ENCODE assay signal across 14 cellular contexts in the genomic region with DNA sequence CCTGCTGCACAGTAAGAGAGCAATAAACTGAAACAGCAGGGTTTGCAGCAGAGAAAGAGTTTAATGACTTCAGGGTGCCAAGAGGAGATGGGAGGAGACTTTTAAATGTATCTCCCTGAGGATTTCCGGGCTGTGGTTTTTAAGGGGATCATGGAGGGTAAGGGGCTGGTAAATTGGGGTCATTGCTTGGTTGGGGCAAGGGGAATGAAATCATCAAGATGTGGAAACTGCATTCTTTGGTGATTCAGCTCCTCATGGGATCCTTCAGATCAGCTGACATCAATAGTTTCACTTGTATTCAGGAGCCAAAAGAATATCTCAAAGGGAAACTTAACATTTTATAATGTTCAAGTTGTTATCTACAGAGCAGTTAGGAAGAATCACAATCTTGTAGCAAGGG.
DNase-seq lines count a peak whose midpoint lies in the region; ATAC-seq and TF ChIP-seq lines count a peak whose summit lies in the region.
"Had no signal": no experiment of that assay in that cellular context is flagged by ENCODE, and none has a peak within 500 bp of the region (broad histone marks: within the 10 kb centered on the region; RNA-seq: fewer than 3 reads in every experiment).

No MANE protein-coding gene starts in this region.

- POLR2A ChIA-PET in HCT116 (lab: Charles Lee), result no interaction called here

- H3K79me2 ChIP-seq in ACC112 (ENCODE audit: control insufficient read depth, insufficient read depth, low read length, unreplicated experiment), result no peaks in the 10 kb centered on the region
- no peaks in the 10 kb centered on the region for H3K79me2 ChIP-seq in HCT116 (ENCODE audit: insufficient read depth, low read length)

- H4K20me1 ChIP-seq in HCT116 (ENCODE audit: insufficient read depth), result no peaks in the 10 kb centered on the region

- H3K9me2 ChIP-seq in HCT116 (ENCODE audit: insufficient read depth), result no peaks in the 10 kb centered on the region

- ATAC-seq in HCT116, result no peak
- no peak for ATAC-seq in GM19467 (IDR thresholded peaks at IDR 0.05; ENCODE audit: unreplicated experiment)

- H3K27ac ChIP-seq in ACC112 (ENCODE audit: low read depth, low read length), result peak overlapping the region; percentile 41
- no peak overlapping the region for H3K27ac ChIP-seq in HCT116 (ENCODE audit: low read depth, low read length)
- H3K27ac ChIP-seq: C4-2B had no signal

- H3K36me3 ChIP-seq in ACC112 (ENCODE audit: insufficient read depth, low read length) (no peaks in the 10 kb centered on the region), HCT116 (ENCODE audit: control insufficient read depth in 1 of 2, insufficient read depth in 2 of 2, low read length in 2 of 2) (no peaks in the 10 kb centered on the region)
- H3K36me3 ChIP-seq: BE2C, HAP-1 had no signal

- H3K4me3 ChIP-seq in ACC112 (ENCODE audit: low read depth, low read length), result no peak overlapping the region
- H3K4me3 ChIP-seq in HCT116 (replicated peaks in 1 of 2; ENCODE audit: low read depth in 1 of 2, low read length in 2 of 2), result no peak overlapping the region
- H3K4me3 ChIP-seq: HAP-1 had no signal

- H3K27me3 ChIP-seq in ACC112 (ENCODE audit: insufficient read depth, low read length), result no peaks in the 10 kb centered on the region
- no peaks in the 10 kb centered on the region for H3K27me3 ChIP-seq in HCT116 (ENCODE audit: insufficient read depth, low read length)
- H3K27me3 ChIP-seq: BE2C had no signal

- TF ChIP-seq POLR2A in HCT116 (IDR thresholded peaks at IDR 0.05; ENCODE audit: borderline replicate concordance, extremely low read depth, insufficient read depth, insufficient read length), result no peak

- BruUV-seq in HCT116 (replicated peaks; lab: Mats Ljungman, UMichigan), result no TSS peak

- CTCF ChIA-PET in HCT116 (lab: Charles Lee), result no interaction called here

- DNase-seq in HCT116 (ENCODE audit: low read depth, low spot score) (no peak), amniotic epithelial cell (ENCODE audit: low read depth) (peak; percentile 16), iris pigment epithelial cell (ENCODE audit: low read depth) (peak; percentile 9), activated gamma-delta T cell (lab: John Stamatoyannopoulos, UW) (no peak), NCI-H1436 (lab: John Stamatoyannopoulos, UW) (no peak)
- DNase-seq: BE2C; CD4-positive, alpha-beta memory T cell; DND-41; GF-D8; HFFc6 had no signal

- no peaks in the 10 kb centered on the region for H3K4me1 ChIP-seq in ACC112 (ENCODE audit: control insufficient read depth, insufficient read depth, low read length, unreplicated experiment)
- no peaks in the 10 kb centered on the region for H3K4me1 ChIP-seq in HCT116 (ENCODE audit: control insufficient read depth in 1 of 2, insufficient read depth in 2 of 2, low read length in 2 of 2)
- H3K4me1 ChIP-seq: BE2C, HAP-1 had no signal

- no peak overlapping the region for H3K4me2 ChIP-seq in HCT116 (ENCODE audit: low read length)

- no peak for TF ChIP-seq RAD21 in HCT116 (IDR thresholded peaks at IDR 0.05; ENCODE audit: low read depth)

- no peak overlapping the region for H3K9ac ChIP-seq in HCT116 (ENCODE audit: low read length)

- RAD21 ChIA-PET in HCT116 (lab: Charles Lee; ENCODE audit: low non-redundant PET in 1 of 2, low total read pairs in 2 of 2, uncharacterized antibody in 2 of 2, unreplicated experiment in 2 of 2), result no interaction called here

- no peak overlapping the region for H2AFZ ChIP-seq in ACC112 (ENCODE audit: low read length, unreplicated experiment)
- H2AFZ ChIP-seq in HCT116 (ENCODE audit: low read depth, low read length, poor library complexity, severe bottlenecking), result no peak overlapping the region

- peaks cover 0 to 10% of the 10 kb centered on the region in 2 experiments; a peak in 1 of 4 replicates for H3K9me3 ChIP-seq in HCT116 (ENCODE audit: control insufficient read depth in 1 of 2, insufficient read depth in 1 of 2, low read depth in 1 of 2, low read length in 2 of 2)
- H3K9me3 ChIP-seq: BE2C, HAP-1 had no signal

- no peak for TF ChIP-seq CTCF in HCT116 (IDR thresholded peaks at IDR 0.05 in 2 of 3, conservative IDR thresholded peaks at IDR 0.05 in 1 of 3; ENCODE audit: borderline replicate concordance in 1 of 3, insufficient read depth in 1 of 3, low read depth in 2 of 3, low read length in 2 of 3)

- intact Hi-C loops in HCT116 (cut with micrococcal nuclease), result no loop called here

TF ChIP-seq in HCT116, 20 proteins besides CTCF, POLR2A, EP300 and RAD21:
- TF ChIP-seq EZH2 (IDR thresholded peaks at IDR 0.05) (no peak), SP1 (IDR thresholded peaks at IDR 0.05; ENCODE audit: low read depth) (no peak), CBX3 (IDR thresholded peaks at IDR 0.05; ENCODE audit: low read depth) (peak; percentile 76; the same call in 1 of the 2 replicates), EGR1 (IDR thresholded peaks at IDR 0.05; ENCODE audit: low read depth) (no peak)

Comparison
In these comparisons a context has a peak if more than half of its experiments do, and no peak if none do; other contexts are left out.
1. DNase-seq: peak in amniotic epithelial cell (single experiment) and iris pigment epithelial cell (single experiment); none in HCT116 (single experiment), activated gamma-delta T cell (single experiment) and NCI-H1436 (single experiment).